Comparison of ENCODE assay signal across 1 cellular context in the genomic region with DNA sequence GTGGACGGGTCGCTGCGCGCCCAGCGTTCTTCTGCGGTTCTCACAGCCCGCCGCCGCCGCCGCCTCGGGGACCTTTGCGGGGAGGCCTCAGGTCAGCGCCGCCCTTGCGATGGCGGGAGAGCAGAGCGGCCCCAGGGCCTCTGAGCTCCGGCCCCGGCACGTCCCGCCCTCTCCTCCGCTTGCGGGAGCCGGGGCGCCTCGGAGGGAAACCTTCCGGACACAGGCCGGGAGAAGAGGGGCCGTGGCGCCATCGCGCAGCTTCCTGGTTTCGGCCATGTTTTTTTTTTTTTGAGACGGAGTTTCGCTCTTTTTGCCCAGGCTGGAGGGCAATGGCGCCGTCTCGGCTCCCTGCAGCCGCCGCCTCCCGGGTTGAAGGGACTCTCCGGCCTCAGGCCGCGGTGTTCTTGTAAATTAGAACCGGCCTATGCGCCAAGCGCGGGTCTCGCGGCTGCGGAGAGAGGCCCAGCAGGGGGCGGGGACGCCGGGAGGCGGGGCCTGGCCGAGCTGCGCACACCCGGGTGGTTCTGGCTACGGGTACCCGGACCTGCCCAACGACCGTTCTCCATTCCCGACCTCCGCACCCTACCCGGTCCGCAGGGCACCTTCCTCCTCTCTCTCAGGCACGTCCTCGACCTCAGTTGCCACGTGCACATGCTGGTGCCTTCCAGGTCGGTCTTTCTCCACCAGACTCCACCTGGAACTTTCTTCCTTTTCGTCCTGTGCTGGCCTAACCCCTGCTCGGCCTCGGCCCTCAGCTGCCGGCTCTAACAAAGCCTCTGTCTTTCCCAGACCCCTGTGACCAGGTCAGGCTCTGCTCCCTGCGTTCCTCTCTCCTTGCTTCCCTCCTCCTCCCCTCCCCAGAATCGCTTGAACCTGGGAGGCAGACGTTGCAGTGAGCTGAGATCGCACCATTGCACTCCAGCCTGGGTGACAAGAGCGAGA.
TF ChIP-seq lines count a peak whose summit lies in the region.

No MANE protein-coding gene starts in this region.

TF ChIP-seq in WTC11, 78 proteins besides CTCF, POLR2A, EP300 and RAD21 (continued from another document):
- TF ChIP-seq, protein P1, sequence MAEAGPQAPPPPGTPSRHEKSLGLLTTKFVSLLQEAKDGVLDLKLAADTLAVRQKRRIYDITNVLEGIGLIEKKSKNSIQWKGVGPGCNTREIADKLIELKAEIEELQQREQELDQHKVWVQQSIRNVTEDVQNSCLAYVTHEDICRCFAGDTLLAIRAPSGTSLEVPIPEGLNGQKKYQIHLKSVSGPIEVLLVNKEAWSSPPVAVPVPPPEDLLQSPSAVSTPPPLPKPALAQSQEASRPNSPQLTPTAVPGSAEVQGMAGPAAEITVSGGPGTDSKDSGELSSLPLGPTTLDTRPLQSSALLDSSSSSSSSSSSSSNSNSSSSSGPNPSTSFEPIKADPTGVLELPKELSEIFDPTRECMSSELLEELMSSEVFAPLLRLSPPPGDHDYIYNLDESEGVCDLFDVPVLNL (CRISPR knock-in tag; IDR thresholded peaks at IDR 0.05; ENCODE audit: borderline replicate concordance, low read depth), result no peak; the same call in 1 of the 2 replicates
- TF ChIP-seq, protein P2, sequence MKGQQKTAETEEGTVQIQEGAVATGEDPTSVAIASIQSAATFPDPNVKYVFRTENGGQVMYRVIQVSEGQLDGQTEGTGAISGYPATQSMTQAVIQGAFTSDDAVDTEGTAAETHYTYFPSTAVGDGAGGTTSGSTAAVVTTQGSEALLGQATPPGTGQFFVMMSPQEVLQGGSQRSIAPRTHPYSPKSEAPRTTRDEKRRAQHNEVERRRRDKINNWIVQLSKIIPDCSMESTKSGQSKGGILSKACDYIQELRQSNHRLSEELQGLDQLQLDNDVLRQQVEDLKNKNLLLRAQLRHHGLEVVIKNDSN (CRISPR knock-in tag; IDR thresholded peaks at IDR 0.05), result 0 out of 2 replicates have a peak, but pooled peaks have one; percentile 40
- TF ChIP-seq CREB1 (CRISPR knock-in tag; IDR thresholded peaks at IDR 0.05) (peak; percentile 64; the same call in 1 of the 2 replicates), SMAD4 (CRISPR knock-in tag; IDR thresholded peaks at IDR 0.05) (0 out of 2 replicates have a peak, but pooled peaks have one; percentile 32), MXD4 (CRISPR knock-in tag; IDR thresholded peaks at IDR 0.05; ENCODE audit: borderline replicate concordance) (no peak), SOX15 (CRISPR knock-in tag; IDR thresholded peaks at IDR 0.05) (no peak), EMX1 (CRISPR knock-in tag; IDR thresholded peaks at IDR 0.05) (0 out of 2 replicates have a peak, but pooled peaks have one; percentile 30), PRRX2 (CRISPR knock-in tag; IDR thresholded peaks at IDR 0.05) (no peak), ZBTB21 (CRISPR knock-in tag; IDR thresholded peaks at IDR 0.05; ENCODE audit: borderline replicate concordance) (0 out of 2 replicates have a peak, but pooled peaks have one; percentile 83), ZNF219 (CRISPR knock-in tag; IDR thresholded peaks at IDR 0.05; ENCODE audit: borderline replicate concordance) (peak; percentile 32; the same call in 1 of the 2 replicates), GABPB1 (CRISPR knock-in tag; IDR thresholded peaks at IDR 0.05) (no peak), ZNF121 (CRISPR knock-in tag; IDR thresholded peaks at IDR 0.05) (no peak), ZNF671 (CRISPR knock-in tag; IDR thresholded peaks at IDR 0.05) (no peak), FOXJ3 (CRISPR knock-in tag; IDR thresholded peaks at IDR 0.05; ENCODE audit: borderline replicate concordance) (no peak), GTF2I (CRISPR knock-in tag; conservative IDR thresholded peaks at IDR 0.05) (no peak)
- TF ChIP-seq, protein P3, sequence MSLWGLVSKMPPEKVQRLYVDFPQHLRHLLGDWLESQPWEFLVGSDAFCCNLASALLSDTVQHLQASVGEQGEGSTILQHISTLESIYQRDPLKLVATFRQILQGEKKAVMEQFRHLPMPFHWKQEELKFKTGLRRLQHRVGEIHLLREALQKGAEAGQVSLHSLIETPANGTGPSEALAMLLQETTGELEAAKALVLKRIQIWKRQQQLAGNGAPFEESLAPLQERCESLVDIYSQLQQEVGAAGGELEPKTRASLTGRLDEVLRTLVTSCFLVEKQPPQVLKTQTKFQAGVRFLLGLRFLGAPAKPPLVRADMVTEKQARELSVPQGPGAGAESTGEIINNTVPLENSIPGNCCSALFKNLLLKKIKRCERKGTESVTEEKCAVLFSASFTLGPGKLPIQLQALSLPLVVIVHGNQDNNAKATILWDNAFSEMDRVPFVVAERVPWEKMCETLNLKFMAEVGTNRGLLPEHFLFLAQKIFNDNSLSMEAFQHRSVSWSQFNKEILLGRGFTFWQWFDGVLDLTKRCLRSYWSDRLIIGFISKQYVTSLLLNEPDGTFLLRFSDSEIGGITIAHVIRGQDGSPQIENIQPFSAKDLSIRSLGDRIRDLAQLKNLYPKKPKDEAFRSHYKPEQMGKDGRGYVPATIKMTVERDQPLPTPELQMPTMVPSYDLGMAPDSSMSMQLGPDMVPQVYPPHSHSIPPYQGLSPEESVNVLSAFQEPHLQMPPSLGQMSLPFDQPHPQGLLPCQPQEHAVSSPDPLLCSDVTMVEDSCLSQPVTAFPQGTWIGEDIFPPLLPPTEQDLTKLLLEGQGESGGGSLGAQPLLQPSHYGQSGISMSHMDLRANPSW (CRISPR knock-in tag; conservative IDR thresholded peaks at IDR 0.05; ENCODE audit: low read depth), result no peak
- TF ChIP-seq, protein P4, sequence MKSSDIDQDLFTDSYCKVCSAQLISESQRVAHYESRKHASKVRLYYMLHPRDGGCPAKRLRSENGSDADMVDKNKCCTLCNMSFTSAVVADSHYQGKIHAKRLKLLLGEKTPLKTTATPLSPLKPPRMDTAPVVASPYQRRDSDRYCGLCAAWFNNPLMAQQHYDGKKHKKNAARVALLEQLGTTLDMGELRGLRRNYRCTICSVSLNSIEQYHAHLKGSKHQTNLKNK (CRISPR knock-in tag; IDR thresholded peaks at IDR 0.05), result no peak
- TF ChIP-seq, protein P5, sequence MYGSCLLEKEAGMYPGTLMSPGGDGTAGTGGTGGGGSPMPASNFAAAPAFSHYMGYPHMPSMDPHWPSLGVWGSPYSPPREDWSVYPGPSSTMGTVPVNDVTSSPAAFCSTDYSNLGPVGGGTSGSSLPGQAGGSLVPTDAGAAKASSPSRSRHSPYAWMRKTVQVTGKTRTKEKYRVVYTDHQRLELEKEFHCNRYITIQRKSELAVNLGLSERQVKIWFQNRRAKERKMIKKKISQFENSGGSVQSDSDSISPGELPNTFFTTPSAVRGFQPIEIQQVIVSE (CRISPR knock-in tag; IDR thresholded peaks at IDR 0.05; ENCODE audit: borderline replicate concordance), result no peak
- TF ChIP-seq, protein P6, sequence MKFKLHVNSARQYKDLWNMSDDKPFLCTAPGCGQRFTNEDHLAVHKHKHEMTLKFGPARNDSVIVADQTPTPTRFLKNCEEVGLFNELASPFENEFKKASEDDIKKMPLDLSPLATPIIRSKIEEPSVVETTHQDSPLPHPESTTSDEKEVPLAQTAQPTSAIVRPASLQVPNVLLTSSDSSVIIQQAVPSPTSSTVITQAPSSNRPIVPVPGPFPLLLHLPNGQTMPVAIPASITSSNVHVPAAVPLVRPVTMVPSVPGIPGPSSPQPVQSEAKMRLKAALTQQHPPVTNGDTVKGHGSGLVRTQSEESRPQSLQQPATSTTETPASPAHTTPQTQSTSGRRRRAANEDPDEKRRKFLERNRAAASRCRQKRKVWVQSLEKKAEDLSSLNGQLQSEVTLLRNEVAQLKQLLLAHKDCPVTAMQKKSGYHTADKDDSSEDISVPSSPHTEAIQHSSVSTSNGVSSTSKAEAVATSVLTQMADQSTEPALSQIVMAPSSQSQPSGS (CRISPR knock-in tag; IDR thresholded peaks at IDR 0.05; ENCODE audit: borderline replicate concordance, low read depth), result no peak
- TF ChIP-seq, protein P7, sequence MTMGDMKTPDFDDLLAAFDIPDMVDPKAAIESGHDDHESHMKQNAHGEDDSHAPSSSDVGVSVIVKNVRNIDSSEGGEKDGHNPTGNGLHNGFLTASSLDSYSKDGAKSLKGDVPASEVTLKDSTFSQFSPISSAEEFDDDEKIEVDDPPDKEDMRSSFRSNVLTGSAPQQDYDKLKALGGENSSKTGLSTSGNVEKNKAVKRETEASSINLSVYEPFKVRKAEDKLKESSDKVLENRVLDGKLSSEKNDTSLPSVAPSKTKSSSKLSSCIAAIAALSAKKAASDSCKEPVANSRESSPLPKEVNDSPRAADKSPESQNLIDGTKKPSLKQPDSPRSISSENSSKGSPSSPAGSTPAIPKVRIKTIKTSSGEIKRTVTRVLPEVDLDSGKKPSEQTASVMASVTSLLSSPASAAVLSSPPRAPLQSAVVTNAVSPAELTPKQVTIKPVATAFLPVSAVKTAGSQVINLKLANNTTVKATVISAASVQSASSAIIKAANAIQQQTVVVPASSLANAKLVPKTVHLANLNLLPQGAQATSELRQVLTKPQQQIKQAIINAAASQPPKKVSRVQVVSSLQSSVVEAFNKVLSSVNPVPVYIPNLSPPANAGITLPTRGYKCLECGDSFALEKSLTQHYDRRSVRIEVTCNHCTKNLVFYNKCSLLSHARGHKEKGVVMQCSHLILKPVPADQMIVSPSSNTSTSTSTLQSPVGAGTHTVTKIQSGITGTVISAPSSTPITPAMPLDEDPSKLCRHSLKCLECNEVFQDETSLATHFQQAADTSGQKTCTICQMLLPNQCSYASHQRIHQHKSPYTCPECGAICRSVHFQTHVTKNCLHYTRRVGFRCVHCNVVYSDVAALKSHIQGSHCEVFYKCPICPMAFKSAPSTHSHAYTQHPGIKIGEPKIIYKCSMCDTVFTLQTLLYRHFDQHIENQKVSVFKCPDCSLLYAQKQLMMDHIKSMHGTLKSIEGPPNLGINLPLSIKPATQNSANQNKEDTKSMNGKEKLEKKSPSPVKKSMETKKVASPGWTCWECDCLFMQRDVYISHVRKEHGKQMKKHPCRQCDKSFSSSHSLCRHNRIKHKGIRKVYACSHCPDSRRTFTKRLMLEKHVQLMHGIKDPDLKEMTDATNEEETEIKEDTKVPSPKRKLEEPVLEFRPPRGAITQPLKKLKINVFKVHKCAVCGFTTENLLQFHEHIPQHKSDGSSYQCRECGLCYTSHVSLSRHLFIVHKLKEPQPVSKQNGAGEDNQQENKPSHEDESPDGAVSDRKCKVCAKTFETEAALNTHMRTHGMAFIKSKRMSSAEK (CRISPR knock-in tag; IDR thresholded peaks at IDR 0.05; ENCODE audit: borderline replicate concordance), result 0 out of 2 replicates have a peak, but pooled peaks have one; percentile 8
- TF ChIP-seq, protein P8, sequence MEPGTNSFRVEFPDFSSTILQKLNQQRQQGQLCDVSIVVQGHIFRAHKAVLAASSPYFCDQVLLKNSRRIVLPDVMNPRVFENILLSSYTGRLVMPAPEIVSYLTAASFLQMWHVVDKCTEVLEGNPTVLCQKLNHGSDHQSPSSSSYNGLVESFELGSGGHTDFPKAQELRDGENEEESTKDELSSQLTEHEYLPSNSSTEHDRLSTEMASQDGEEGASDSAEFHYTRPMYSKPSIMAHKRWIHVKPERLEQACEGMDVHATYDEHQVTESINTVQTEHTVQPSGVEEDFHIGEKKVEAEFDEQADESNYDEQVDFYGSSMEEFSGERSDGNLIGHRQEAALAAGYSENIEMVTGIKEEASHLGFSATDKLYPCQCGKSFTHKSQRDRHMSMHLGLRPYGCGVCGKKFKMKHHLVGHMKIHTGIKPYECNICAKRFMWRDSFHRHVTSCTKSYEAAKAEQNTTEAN (CRISPR knock-in tag; IDR thresholded peaks at IDR 0.05), result peak; percentile 80; the same call in 1 of the 2 replicates
